In the genomic region with DNA sequence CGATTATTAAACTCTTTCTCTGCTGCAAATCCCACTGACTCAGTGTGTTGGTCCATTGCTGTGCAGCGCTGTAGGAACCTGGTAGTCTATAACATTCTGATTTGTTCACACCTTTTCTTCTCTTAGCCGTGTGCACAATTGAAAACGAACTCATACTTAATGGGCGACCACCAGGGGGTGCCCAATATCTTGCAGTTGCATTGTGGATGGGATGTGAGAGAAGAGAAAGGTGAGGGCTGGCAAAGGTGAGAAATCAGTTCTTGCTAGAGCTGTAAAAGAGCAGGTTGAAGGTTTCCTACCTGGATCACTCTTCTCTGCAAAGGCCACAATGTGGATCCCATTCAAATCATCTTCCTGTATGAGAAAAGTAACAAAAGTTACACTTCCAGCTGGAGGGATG, we compare ENCODE assay signal across 8 cellular contexts. TPM values are rescaled to one million over a fixed set of nuclear protein-coding genes. Genes with fewer than 3 reads are reported as not detected.
DNase-seq lines count a peak whose midpoint lies in the region; ATAC-seq, FAIRE-seq and TF ChIP-seq lines count a peak whose summit lies in the region.

No MANE protein-coding gene starts in this region.

- intact Hi-C loops in stomach (cut with DNase I; ENCODE audit: low total_unique reads) = loop anchor here (10.0 kb wide), 1 partner anchor 47 kb away; a partner anchor contains a TSS

- no peak overlapping the region for H3K27ac ChIP-seq in stomach
- H3K27ac ChIP-seq in neuronal stem cell (replicated peaks; ENCODE audit: low read length) = no peak overlapping the region

- no peak overlapping the region for H2AFZ ChIP-seq in neuronal stem cell (ENCODE audit: low read length)

- no peak overlapping the region for H2BK12ac ChIP-seq in neuronal stem cell (ENCODE audit: low read length)

- no peak for FAIRE-seq in HTR-8/SVneo (lab: Jason Lieb, UNC)

- DNase-seq in DMS153 (lab: John Stamatoyannopoulos, UW) = peak; percentile 53
- DNase-seq in DMS153 treated with DMSO at 0.1 percent for 48 hours (lab: John Stamatoyannopoulos, UW; ENCODE audit: unreplicated experiment) = no peak
- peak; percentile 50 for DNase-seq in Jurkat, Clone E6-1 (ENCODE audit: low read depth, low spot score)
- peak; percentile 34 to 39 for DNase-seq in activated T-cell treated with anti-CD3 and anti-CD28 coated beads, Interleukin-2, amount 50 U/mL, for 72 hours
- peak; percentile 54 for DNase-seq in iPS-NIHi7 (ENCODE audit: extremely low spot score)
- DNase-seq in stomach = peak; percentile 43
- no peak for DNase-seq in HTR-8/SVneo (ENCODE audit: insufficient read length, low spot score)
- DNase-seq in neuronal stem cell (ENCODE audit: low spot score) = no peak

- no peak for TF ChIP-seq POLR2A in stomach (IDR thresholded peaks at IDR 0.05)

- peak in 5 of 7 experiments; percentile 16 to 54 (median 38) for TF ChIP-seq CTCF in stomach (IDR thresholded peaks at IDR 0.05)

- WGBS in stomach, 5 donors = 52 to 58% (median 54%) methylated on average over 5 of the region's 5 CpGs
- WGBS in neuronal stem cell (ENCODE audit: extremely low coverage in 2 of 2, insufficient read length in 2 of 2, insufficient replicate concordance in 1 of 2), 2 donors = no CpG with 5 or more reads among the region's 5 CpGs

- ATAC-seq in activated T-cell treated with anti-CD3 and anti-CD28 coated beads, Interleukin-2, amount 50 U/mL, for 72 hours (replicated peaks in 1 of 2) = no peak

- H3K23ac ChIP-seq in neuronal stem cell (ENCODE audit: low read depth, low read length, poor library complexity) = no peak overlapping the region

- H2BK120ac ChIP-seq in neuronal stem cell (ENCODE audit: low read depth, low read length) = no peak overlapping the region

- H2BK5ac ChIP-seq in neuronal stem cell (ENCODE audit: low read length) = no peak overlapping the region

- H3K79me1 ChIP-seq in neuronal stem cell (ENCODE audit: low read depth, low read length) = no peaks in the 10 kb centered on the region

- H3K4me1 Mint-ChIP-seq in activated T-cell treated with anti-CD3 and anti-CD28 coated beads, Interleukin-2, amount 50 U/mL, for 72 hours (ENCODE audit: low read depth) = peaks cover 4% of the 10 kb centered on the region

- H3K27me3 Mint-ChIP-seq in activated T-cell treated with anti-CD3 and anti-CD28 coated beads, Interleukin-2, amount 50 U/mL, for 72 hours (ENCODE audit: low read depth) = peaks cover 12% of the 10 kb centered on the region

- no peak for TF ChIP-seq EP300 in stomach (IDR thresholded peaks at IDR 0.05)

- H3K4me3 Mint-ChIP-seq in activated T-cell treated with anti-CD3 and anti-CD28 coated beads, Interleukin-2, amount 50 U/mL, for 72 hours = no peak overlapping the region

- H3K14ac ChIP-seq in neuronal stem cell (ENCODE audit: low read length) = no peak overlapping the region

- H4K91ac ChIP-seq in neuronal stem cell (ENCODE audit: low read depth, low read length, poor library complexity) = no peak overlapping the region

- no peak overlapping the region for H3K9ac ChIP-seq in neuronal stem cell (ENCODE audit: low read depth, low read length, poor library complexity)

- no peak overlapping the region for H4K8ac ChIP-seq in neuronal stem cell (ENCODE audit: low read depth, low read length)

- H2AK5ac ChIP-seq in neuronal stem cell (ENCODE audit: low read depth, low read length) = no peak overlapping the region

- no peak overlapping the region for H3K4me3 ChIP-seq in Jurkat, Clone E6-1 (ENCODE audit: low read length)
- H3K4me3 ChIP-seq in stomach (no peak overlapping the region), neuronal stem cell (ENCODE audit: low read length in 2 of 2) (no peak overlapping the region)

- H3K4me2 ChIP-seq in neuronal stem cell (ENCODE audit: insufficient read depth, low read length, poor library complexity, severe bottlenecking) = no peak overlapping the region

- no peak overlapping the region for H3K4ac ChIP-seq in neuronal stem cell (ENCODE audit: low read length)

- H3K36me3 ChIP-seq in stomach = no peaks in the 10 kb centered on the region
- H3K36me3 ChIP-seq in neuronal stem cell (replicated peaks in 1 of 2; ENCODE audit: control insufficient read depth in 2 of 2, insufficient read depth in 2 of 2, low read length in 2 of 2) = no peaks in the 10 kb centered on the region

- no peak overlapping the region for H3K18ac ChIP-seq in neuronal stem cell (ENCODE audit: low read length)

- H3K4me1 ChIP-seq in stomach (peaks cover 0 to 12% (median 11%) of the 10 kb centered on the region in 4 donors), neuronal stem cell (ENCODE audit: control insufficient read depth in 2 of 2, insufficient read depth in 1 of 2, low read depth in 1 of 2, low read length in 2 of 2) (no peaks in the 10 kb centered on the region)

- H3K9me3 ChIP-seq in stomach (no peaks in the 10 kb centered on the region), neuronal stem cell (replicated peaks in 1 of 2; ENCODE audit: control insufficient read depth in 2 of 2, insufficient read depth in 1 of 2, low read depth in 1 of 2, low read length in 2 of 2) (no peaks in the 10 kb centered on the region)

- no peak overlapping the region for H3K27ac Mint-ChIP-seq in activated T-cell treated with anti-CD3 and anti-CD28 coated beads, Interleukin-2, amount 50 U/mL, for 72 hours

- no peaks in the 10 kb centered on the region for H3K36me3 Mint-ChIP-seq in activated T-cell treated with anti-CD3 and anti-CD28 coated beads, Interleukin-2, amount 50 U/mL, for 72 hours (ENCODE audit: insufficient read depth in 2 of 2)

- no peaks in the 10 kb centered on the region for H3K9me3 Mint-ChIP-seq in activated T-cell treated with anti-CD3 and anti-CD28 coated beads, Interleukin-2, amount 50 U/mL, for 72 hours

- H2BK15ac ChIP-seq in neuronal stem cell (ENCODE audit: low read length) = no peak overlapping the region

- no peaks in the 10 kb centered on the region for H3K27me3 ChIP-seq in stomach
- H3K27me3 ChIP-seq in neuronal stem cell (ENCODE audit: control insufficient read depth in 3 of 3, insufficient read depth in 3 of 3, low read depth in 1 of 3, low read length in 3 of 3) = peaks cover 0 to 18% (median 0%) of the 10 kb centered on the region in 3 experiments

RNA-seq across cellular contexts. Expression of a gene that starts 51.0 kb away (rescaled TPM):
- polyA plus RNA-seq in Jurkat, Clone E6-1 (2012; ENCODE audit: insufficient read depth, insufficient read length) = not detected
- total RNA-seq in activated T-cell treated with anti-CD3 and anti-CD28 coated beads, Interleukin-2, amount 50 U/mL, for 72 hours = not detected
- 10 to 100 TPM in 3 of 5 donors, 1 to 10 TPM in 2; 7.0 to 41.4 (median 21.9) TPM for total RNA-seq in stomach
- 1 to 10 TPM in 2 of 3 donors, under 1 TPM in 1; 0.81 to 7.3 (median 2.0) TPM for polyA plus RNA-seq in stomach
- 0.07 TPM for polyA plus RNA-seq in neuronal stem cell (2013, experiment 1 of 2)
- 0.04 TPM for polyA plus RNA-seq in neuronal stem cell (2013, experiment 2 of 2)

Comparison
In these comparisons a context has a peak if more than half of its experiments do, and no peak if none do; other contexts are left out.
1. DNase-seq: peak in DMS153 (single experiment), Jurkat, Clone E6-1 (single experiment), activated T-cell treated with anti-CD3 and anti-CD28 coated beads, Interleukin-2, amount 50 U/mL, for 72 hours (2 of 2), iPS-NIHi7 (single experiment) and stomach (single experiment); none in DMS153 treated with DMSO at 0.1 percent for 48 hours (single experiment), HTR-8/SVneo (single experiment) and neuronal stem cell (single experiment).
2. RNA of a gene that starts 51.0 kb away (total RNA-seq): 7.0 to 41.4 TPM in stomach; not detected in activated T-cell treated with anti-CD3 and anti-CD28 coated beads, Interleukin-2, amount 50 U/mL, for 72 hours; every median in the first group is over 4 times any median in the second.